7 cellular contexts compared by ENCODE assay signal in genomic region chr9:113111065-113111951, GRCh38. TPM values are rescaled to one million over a fixed set of nuclear protein-coding genes. Genes with fewer than 3 reads are reported as not detected.
DNase-seq lines count a peak whose midpoint lies in the region; ATAC-seq and TF ChIP-seq lines count a peak whose summit lies in the region.
"Not testable (repeated sequence)": the region's sequence is repeated elsewhere in the genome, so short reads cannot be mapped to it uniquely, and the experiment has no call there.

No MANE protein-coding gene starts in this region.

- not testable (repeated sequence) for H3K4me3 ChIP-seq in GM06990 (replicated peaks; ENCODE audit: low read depth, low read length); Panc1 (ENCODE audit: low read depth in 2 of 2, low read length in 2 of 2); heart right ventricle; neural progenitor cell

- H3K27me3 Mint-ChIP-seq in neural progenitor cell (ENCODE audit: insufficient read depth, low read depth): not testable (repeated sequence)

- not testable (repeated sequence) for H3K27ac ChIP-seq in Panc1 (ENCODE audit: low read length); heart right ventricle; neural progenitor cell

- H3K9me3 ChIP-seq in Panc1 (ENCODE audit: control insufficient read depth, insufficient read depth, low read depth, low read length); heart right ventricle; neural progenitor cell (ENCODE audit: low read depth): not testable (repeated sequence)

- 7 to 8% methylated on average over 8 of the region's 56 CpGs for WGBS in heart right ventricle, 2 donors

- not testable (repeated sequence) for H3K9me3 Mint-ChIP-seq in neural progenitor cell

- not testable (repeated sequence) for H4K20me1 ChIP-seq in neural progenitor cell (ENCODE audit: low read depth)

- H3F3A ChIP-seq in neural progenitor cell (ENCODE audit: low read depth): not testable (repeated sequence)

- H3K36me3 ChIP-seq in GM06990 (ENCODE audit: control insufficient read depth, insufficient read depth, low read length); Panc1 (ENCODE audit: control insufficient read depth, insufficient read depth, low read length); heart right ventricle; neural progenitor cell: not testable (repeated sequence)

- in situ Hi-C loops in Panc1 (cut with HindIII; ENCODE audit: low pct_unique_long_range_greater_than_20kb, low sequenced_read_pairs): not testable (repeated sequence)

- not testable (repeated sequence) for H3K9ac ChIP-seq in neural progenitor cell

- not testable (repeated sequence) for H3K27ac Mint-ChIP-seq in neural progenitor cell

- not testable (repeated sequence) for H3K27me3 ChIP-seq in GM06990 (replicated peaks; ENCODE audit: control insufficient read depth, insufficient read depth, low read length); Panc1 (ENCODE audit: control insufficient read depth, insufficient read depth, low read length); heart right ventricle; neural progenitor cell

- H2AFZ ChIP-seq in neural progenitor cell (replicated peaks): not testable (repeated sequence)

- DNase-seq in GM06990 (ENCODE audit: extremely low read depth, insufficient read length): peak; percentile 14
- DNase-seq in Panc1 (ENCODE audit: low read depth, low spot score): peak; percentile 2
- peak; percentile 5 for DNase-seq in astrocyte of the hippocampus (ENCODE audit: low read depth, low spot score)
- DNase-seq in heart right ventricle: not testable (repeated sequence)
- DNase-seq in neural progenitor cell (ENCODE audit: low spot score): peak; percentile 22

- not testable (repeated sequence) for H3K36me3 Mint-ChIP-seq in neural progenitor cell

- not testable (repeated sequence) for TF ChIP-seq CTCF in GM06990 (IDR thresholded peaks at IDR 0.05; ENCODE audit: insufficient read depth, low read length, poor library complexity, severe bottlenecking)
- TF ChIP-seq CTCF in Panc1 (IDR thresholded peaks at IDR 0.05) (peak; percentile 93), heart right ventricle (IDR thresholded peaks at IDR 0.05) (peak; percentile 31 to 59 (median 48)), neural progenitor cell (IDR thresholded peaks at IDR 0.05) (peak; percentile 43)

- H3K4me1 ChIP-seq in Panc1 (ENCODE audit: control insufficient read depth, insufficient read depth, low read length); neural progenitor cell: not testable (repeated sequence)
- H3K4me1 ChIP-seq in heart right ventricle: peaks cover 0 to 13% (median 0%) of the 10 kb centered on the region in 9 donors

- ATAC-seq in GM21526 (IDR thresholded peaks at IDR 0.05; ENCODE audit: low FRiP score, unreplicated experiment) (peak; percentile 45), HG03196 (IDR thresholded peaks at IDR 0.05; ENCODE audit: unreplicated experiment) (peak; percentile 51), Panc1 (peak; percentile 78), heart right ventricle (peak; percentile 71 to 91 (median 85))

- H3K4me3 Mint-ChIP-seq in neural progenitor cell: peak overlapping the region; percentile 46

- not testable (repeated sequence) for BruUV-seq in Panc1 (replicated peaks; lab: Mats Ljungman, UMichigan)

- POLR2A ChIA-PET in Panc1 (lab: Charles Lee): not testable (repeated sequence)

- not testable (repeated sequence) for H3K4me1 Mint-ChIP-seq in neural progenitor cell

- intact Hi-C loops in Panc1 (cut with micrococcal nuclease; ENCODE audit: unreplicated experiment) (loop anchor here (5.0 kb wide), 1 partner anchor 184 kb away; no protein-coding TSS in a partner anchor), heart right ventricle (cut with DNase I) (loop anchor here in 3 of 10 donors (5.0 kb wide), 2 partner anchors 189 to 546 kb away; no protein-coding TSS in a partner anchor)

- not testable (repeated sequence) for H3K4me2 ChIP-seq in neural progenitor cell

- not testable (repeated sequence) for H3K79me2 ChIP-seq in neural progenitor cell (ENCODE audit: low read depth)

- CTCF ChIA-PET in Panc1 (lab: Charles Lee): not testable (repeated sequence)

RNA-seq across cellular contexts. Expression of gene SLC31A2, which starts 39.5 kb away (rescaled TPM):
- total RNA-seq in Panc1 (2021; ENCODE audit: unreplicated experiment) (5.3 TPM), heart right ventricle (10 to 100 TPM in 5 of 10 donors, 1 to 10 TPM in 5; 6.8 to 19.3 (median 10.2) TPM), neural progenitor cell (ENCODE audit: low replicate concordance) (0.34 and 1.7 TPM in 2 replicates)
- polyA plus RNA-seq in Panc1 (2012; ENCODE audit: insufficient read length): 3.8 TPM
- polyA plus RNA-seq in heart right ventricle: 10 to 100 TPM in 1 of 2 donors, 1 to 10 TPM in 1; 9.1 to 10.3 TPM

RNA-seq across cellular contexts. Expression of gene ZFP37, which starts 54.8 kb away (rescaled TPM):
- 1.1 TPM for total RNA-seq in Panc1 (2021; ENCODE audit: unreplicated experiment)
- 0.59 TPM for polyA plus RNA-seq in Panc1 (2012; ENCODE audit: insufficient read length)
- 1 to 10 TPM in 9 of 10 donors, under 1 TPM in 1; 0.67 to 2.3 (median 1.6) TPM for total RNA-seq in heart right ventricle
- polyA plus RNA-seq in heart right ventricle: under 1 TPM; 0.51 to 0.80 TPM
- 13.3 and 14.1 TPM in 2 replicates for total RNA-seq in neural progenitor cell (ENCODE audit: low replicate concordance)
